35 cellular contexts compared by ENCODE assay signal in genomic region chr3:176941674-176942073, GRCh38.
A peak's percentile ranks its signal among the peaks of the same experiment; 100 is the strongest.
DNase-seq lines count a peak whose midpoint lies in the region; ATAC-seq, FAIRE-seq and TF ChIP-seq lines count a peak whose summit lies in the region.
"Had no signal": no experiment of that assay in that cellular context is flagged by ENCODE, and none has a peak within 500 bp of the region (broad histone marks: within the 10 kb centered on the region; RNA-seq: fewer than 3 reads in every experiment).

No MANE protein-coding gene starts in this region.

- H3K27ac ChIP-seq in astrocyte (ENCODE audit: low read depth, low read length) (no peak overlapping the region), osteoblast (ENCODE audit: low read depth, low read length) (no peak overlapping the region)
- H3K27ac ChIP-seq: cardiac muscle cell, coronary artery, epithelial cell of prostate, right lobe of liver had no signal

- peaks cover 13% of the 10 kb centered on the region for H3K4me1 Mint-ChIP-seq in activated CD8-positive, alpha-beta memory T cell treated with anti-CD3 and anti-CD28 coated beads, Interleukin-2, amount 10 ng/mL, durations not matched to agents 7 days and 5 days
- H3K4me1 Mint-ChIP-seq in astrocyte (ENCODE audit: low read depth, unreplicated experiment) = peaks cover 3% of the 10 kb centered on the region
- peaks cover 24% of the 10 kb centered on the region for H3K4me1 Mint-ChIP-seq in nephron progenitor cell
- H3K4me1 Mint-ChIP-seq: memory B cell had no signal

- no peak overlapping the region for H3K4me3 Mint-ChIP-seq in activated CD8-positive, alpha-beta memory T cell treated with anti-CD3 and anti-CD28 coated beads, Interleukin-2, amount 10 ng/mL, durations not matched to agents 7 days and 5 days
- H3K4me3 Mint-ChIP-seq in astrocyte (ENCODE audit: unreplicated experiment) (no peak overlapping the region), nephron progenitor cell (no peak overlapping the region)
- H3K4me3 Mint-ChIP-seq: activated CD4-positive, alpha-beta memory T cell treated with anti-CD3 and anti-CD28 coated beads, Interleukin-2, amount 10 ng/mL, durations not matched to agents 7 days and 5 days; CD4-positive, alpha-beta T cell; memory B cell; T-helper 2 cell treated with Interferon-gamma antibody and Interleukin-4, amounts not matched to agents 5 μg/mL and 100 μg/mL, for 36 hours had no signal

- H3K27me3 ChIP-seq in astrocyte (ENCODE audit: insufficient read depth, low read length) (no peaks in the 10 kb centered on the region), osteoblast (ENCODE audit: insufficient read depth, low read length) (no peaks in the 10 kb centered on the region)
- H3K27me3 ChIP-seq: cardiac muscle cell, MG63, right lobe of liver had no signal

- H3K79me2 ChIP-seq in astrocyte (ENCODE audit: insufficient read depth, low read length) = no peaks in the 10 kb centered on the region
- H3K79me2 ChIP-seq in osteoblast (ENCODE audit: insufficient read depth, low read length) = no peaks in the 10 kb centered on the region

- CTCF ChIA-PET in activated CD8-positive, alpha-beta memory T cell treated with anti-CD3 and anti-CD28 coated beads, Interleukin-2, amount 10 ng/mL, durations not matched to agents 7 days and 5 days (lab: Charles Lee) = interaction anchor here (1.1 to 1.6 kb wide), 2 partner anchors 25 to 69 kb away, joined by 3 to 10 read pairs; no protein-coding TSS in a partner anchor

- no peak for DNase-seq in activated CD8-positive, alpha-beta memory T cell treated with anti-CD3 and anti-CD28 coated beads, Interleukin-2, amount 10 ng/mL, durations not matched to agents 7 days and 5 days
- DNase-seq in activated CD8-positive, alpha-beta memory T cell treated with anti-CD3 and anti-CD28 coated beads for 24 hours = no peak
- peak; percentile 32 for DNase-seq in astrocyte (ENCODE audit: low read depth)
- DNase-seq in osteoblast (ENCODE audit: insufficient read length, low spot score, missing footprints) = no peak
- DNase-seq in HT-29 (ENCODE audit: low spot score) = no peak
- no peak for DNase-seq in Kasumi-1 (lab: John Stamatoyannopoulos, UW)
- DNase-seq in nephron progenitor cell = no peak
- DNase-seq: 8988T; activated CD4-positive, alpha-beta memory T cell treated with anti-CD3 and anti-CD28 coated beads, Interleukin-2, amount 10 ng/mL, durations not matched to agents 7 days and 5 days; activated CD4-positive, alpha-beta T cell treated with anti-CD3 and anti-CD28 coated beads for 1 hour; activated naive CD4-positive, alpha-beta T cell treated with anti-CD3 and anti-CD28 coated beads, Interleukin-2, amount 50 U/mL, for 16 hours; activated T-cell treated with anti-CD3 and anti-CD28 coated beads for 4 hours; CD4-positive, alpha-beta T cell; DMS79 treated with DMSO at 0.1 percent for 48 hours; effector memory CD4-positive, alpha-beta T cell; GOT3; KBM-7; MG63; NCI-H1105; NCI-H1930; NCI-H526 treated with DMSO at 0.1 percent for 48 hours; right lobe of liver; SHP77 treated with DMSO at 0.1 percent for 48 hours; stimulated activated CD4-positive, alpha-beta T cell treated with anti-CD3 and anti-CD28 coated beads, Interleukin-4, amount 100 ng/mL, for 1 hour; trophoblast cell had no signal

- H3K36me3 ChIP-seq in astrocyte (ENCODE audit: insufficient read depth, low read length) (no peaks in the 10 kb centered on the region), osteoblast (ENCODE audit: insufficient read depth, low read length) (no peaks in the 10 kb centered on the region)
- H3K36me3 ChIP-seq: cardiac muscle cell, MG63, right lobe of liver had no signal

- H3K4me1 ChIP-seq in astrocyte (ENCODE audit: insufficient read depth, low read length) = no peaks in the 10 kb centered on the region
- peaks cover 4% of the 10 kb centered on the region for H3K4me1 ChIP-seq in osteoblast (ENCODE audit: insufficient read depth, low read length)
- H3K4me1 ChIP-seq: right lobe of liver had no signal

- H3K36me3 Mint-ChIP-seq in activated CD8-positive, alpha-beta memory T cell treated with anti-CD3 and anti-CD28 coated beads, Interleukin-2, amount 10 ng/mL, durations not matched to agents 7 days and 5 days = no peaks in the 10 kb centered on the region
- peaks cover 3% of the 10 kb centered on the region for H3K36me3 Mint-ChIP-seq in astrocyte (ENCODE audit: low read depth, unreplicated experiment)
- no peaks in the 10 kb centered on the region for H3K36me3 Mint-ChIP-seq in nephron progenitor cell (ENCODE audit: low read depth)
- H3K36me3 Mint-ChIP-seq: memory B cell had no signal

- H4K20me1 ChIP-seq in astrocyte (ENCODE audit: insufficient read depth, low read length) (no peaks in the 10 kb centered on the region), osteoblast (ENCODE audit: insufficient read depth, low read length) (no peaks in the 10 kb centered on the region)

- no peak overlapping the region for H3K9ac ChIP-seq in astrocyte (ENCODE audit: low read length)

- H3K9me3 ChIP-seq in astrocyte (ENCODE audit: insufficient read depth, low read depth, low read length) (no peaks in the 10 kb centered on the region), osteoblast (ENCODE audit: low read depth, low read length) (no peaks in the 10 kb centered on the region)
- H3K9me3 ChIP-seq: MG63, right lobe of liver had no signal

- FAIRE-seq in astrocyte (lab: Jason Lieb, UNC) = no peak
- FAIRE-seq: RCC 7860 had no signal

- peak overlapping the region; percentile 7 for H3K27ac Mint-ChIP-seq in activated CD8-positive, alpha-beta memory T cell treated with anti-CD3 and anti-CD28 coated beads, Interleukin-2, amount 10 ng/mL, durations not matched to agents 7 days and 5 days
- H3K27ac Mint-ChIP-seq in astrocyte (ENCODE audit: unreplicated experiment) (no peak overlapping the region), nephron progenitor cell (no peak overlapping the region)
- H3K27ac Mint-ChIP-seq: activated CD4-positive, alpha-beta memory T cell treated with anti-CD3 and anti-CD28 coated beads, Interleukin-2, amount 10 ng/mL, durations not matched to agents 7 days and 5 days; activated T-helper 2 cell treated with anti-CD3 and anti-CD28 coated beads, Interferon-gamma antibody, Interleukin-2, Interleukin-4, amounts not matched to agents 10 μg/mL and 5 μg/mL and 100 μg/mL, durations not matched to agents 14 hours and 24 hours and 36 hours; CD4-positive, alpha-beta T cell; memory B cell; progenitor cell of endocrine pancreas; T-helper 2 cell treated with Interferon-gamma antibody and Interleukin-4, amounts not matched to agents 5 μg/mL and 100 μg/mL, for 36 hours had no signal

- no peak overlapping the region for H3K4me3 ChIP-seq in astrocyte (ENCODE audit: insufficient read depth, low read depth, low read length)
- H3K4me3 ChIP-seq in osteoblast (ENCODE audit: insufficient read depth, low read length) = no peak overlapping the region
- H3K4me3 ChIP-seq: cardiac muscle cell, coronary artery, MG63, right lobe of liver had no signal

- no peak for TF ChIP-seq CTCF in astrocyte (IDR thresholded peaks at IDR 0.05; ENCODE audit: insufficient read depth, low read depth, low read length)
- TF ChIP-seq CTCF in osteoblast (IDR thresholded peaks at IDR 0.05; ENCODE audit: extremely low read depth, low read depth, low read length) = no peak
- TF ChIP-seq CTCF in nephron progenitor cell (IDR thresholded peaks at IDR 0.05) = no peak

- no peak overlapping the region for H3K4me2 ChIP-seq in astrocyte (ENCODE audit: low read length)
- no peak overlapping the region for H3K4me2 ChIP-seq in osteoblast (ENCODE audit: insufficient read depth, low read length)

- peak; percentile 71 for ATAC-seq in activated CD8-positive, alpha-beta memory T cell treated with anti-CD3 and anti-CD28 coated beads, Interleukin-2, amount 10 ng/mL, durations not matched to agents 7 days and 5 days
- ATAC-seq in HG03520 (IDR thresholded peaks at IDR 0.05; ENCODE audit: unreplicated experiment) = no peak
- ATAC-seq: left lobe of liver, right lobe of liver had no signal

- peaks cover 2% of the 10 kb centered on the region for H3K27me3 Mint-ChIP-seq in activated CD8-positive, alpha-beta memory T cell treated with anti-CD3 and anti-CD28 coated beads, Interleukin-2, amount 10 ng/mL, durations not matched to agents 7 days and 5 days
- H3K27me3 Mint-ChIP-seq in astrocyte (ENCODE audit: low read depth, unreplicated experiment) = no peaks in the 10 kb centered on the region
- H3K27me3 Mint-ChIP-seq in nephron progenitor cell (ENCODE audit: low read depth, poor library complexity) = no peaks in the 10 kb centered on the region
- H3K27me3 Mint-ChIP-seq: CD4-positive, alpha-beta T cell; progenitor cell of endocrine pancreas had no signal

- H3K9me3 Mint-ChIP-seq in activated CD8-positive, alpha-beta memory T cell treated with anti-CD3 and anti-CD28 coated beads, Interleukin-2, amount 10 ng/mL, durations not matched to agents 7 days and 5 days (ENCODE audit: low read depth) = no peaks in the 10 kb centered on the region
- H3K9me3 Mint-ChIP-seq in astrocyte (ENCODE audit: unreplicated experiment) (no peaks in the 10 kb centered on the region), nephron progenitor cell (peaks cover 6% of the 10 kb centered on the region)
- H3K9me3 Mint-ChIP-seq: activated CD4-positive, alpha-beta memory T cell treated with anti-CD3 and anti-CD28 coated beads, Interleukin-2, amount 10 ng/mL, durations not matched to agents 7 days and 5 days; activated T-helper 2 cell treated with anti-CD3 and anti-CD28 coated beads, Interferon-gamma antibody, Interleukin-2, Interleukin-4, amounts not matched to agents 10 μg/mL and 5 μg/mL and 100 μg/mL, durations not matched to agents 14 hours and 24 hours and 36 hours; CD4-positive, alpha-beta T cell; memory B cell; T-helper 2 cell treated with Interferon-gamma antibody and Interleukin-4, amounts not matched to agents 5 μg/mL and 100 μg/mL, for 36 hours had no signal

- no peak overlapping the region for H2AFZ ChIP-seq in astrocyte (ENCODE audit: low read depth, low read length)
- H2AFZ ChIP-seq in osteoblast (ENCODE audit: low read length) = peak overlapping the region; percentile 78
